In the genomic region with DNA sequence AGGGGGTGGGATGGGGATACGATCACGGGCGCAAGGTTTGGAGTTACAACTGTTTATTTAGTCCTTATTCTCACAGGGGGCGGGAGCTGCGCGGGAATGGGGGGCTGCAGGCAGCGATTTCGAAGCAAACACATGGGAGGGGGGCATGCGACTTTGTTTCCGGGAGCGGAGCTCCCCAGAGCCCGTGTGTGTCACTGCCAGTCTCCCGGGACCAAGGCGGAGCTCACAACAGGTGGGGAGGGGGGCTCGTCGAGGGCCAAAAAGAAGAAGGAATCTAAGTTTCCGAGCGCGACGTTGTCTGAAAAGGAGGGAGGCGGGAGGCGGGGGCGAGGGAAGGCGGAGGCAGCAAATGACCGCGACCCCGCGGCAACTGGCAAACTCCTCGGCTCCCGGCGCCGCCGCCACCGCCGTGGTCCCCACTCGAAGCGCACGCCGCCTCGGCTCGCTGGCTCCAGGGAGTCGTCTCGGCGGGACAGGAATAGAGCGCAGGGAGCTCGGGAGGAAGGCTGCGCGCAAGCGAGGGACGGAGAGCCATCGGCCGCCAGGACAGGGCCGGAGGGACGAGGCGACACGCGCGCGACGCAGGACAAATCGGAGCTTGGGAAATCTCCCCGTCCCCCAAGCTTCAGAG, we compare ENCODE assay signal across 8 cellular contexts. TPM values are rescaled to one million over a fixed set of nuclear protein-coding genes. Genes with fewer than 3 reads are reported as not detected.
DNase-seq lines count a peak whose midpoint lies in the region; ATAC-seq, FAIRE-seq and TF ChIP-seq lines count a peak whose summit lies in the region.

No MANE protein-coding gene starts in this region.

- no peaks in the 10 kb centered on the region for H3K36me3 Mint-ChIP-seq in activated CD8-positive, alpha-beta memory T cell treated with anti-CD3 and anti-CD28 coated beads, Interleukin-2, amount 10 ng/mL, durations not matched to agents 7 days and 5 days

- peak overlapping the region; percentile 76 to 91 (median 84) for H3K4me3 ChIP-seq in endothelial cell of umbilical vein (replicated peaks in 1 of 3; ENCODE audit: insufficient read depth in 1 of 3, low read depth in 1 of 3, low read length in 3 of 3)
- H3K4me3 ChIP-seq in mesendoderm (ENCODE audit: low read length): peak overlapping the region; percentile 75

- H3K9me3 Mint-ChIP-seq in activated CD8-positive, alpha-beta memory T cell treated with anti-CD3 and anti-CD28 coated beads, Interleukin-2, amount 10 ng/mL, durations not matched to agents 7 days and 5 days (ENCODE audit: low read depth): no peaks in the 10 kb centered on the region

- ATAC-seq in activated CD8-positive, alpha-beta memory T cell treated with anti-CD3 and anti-CD28 coated beads, Interleukin-2, amount 10 ng/mL, durations not matched to agents 7 days and 5 days: peak; percentile 25
- no peak for ATAC-seq in GM19467 (IDR thresholded peaks at IDR 0.05; ENCODE audit: unreplicated experiment)

- intact Hi-C loops in endothelial cell of umbilical vein (cut with micrococcal nuclease): loop anchor here (1.0 to 5.0 kb wide), 7 partner anchors 113 to 519 kb away; no protein-coding TSS in a partner anchor

- H3K4me3 Mint-ChIP-seq in activated CD8-positive, alpha-beta memory T cell treated with anti-CD3 and anti-CD28 coated beads, Interleukin-2, amount 10 ng/mL, durations not matched to agents 7 days and 5 days: peak overlapping the region; percentile 84

- no peaks in the 10 kb centered on the region for H3K9me1 ChIP-seq in endothelial cell of umbilical vein (replicated peaks; ENCODE audit: control insufficient read depth, extremely low read depth, insufficient read depth, low read length)

- peaks cover 23% of the 10 kb centered on the region for H3K27me3 Mint-ChIP-seq in activated CD8-positive, alpha-beta memory T cell treated with anti-CD3 and anti-CD28 coated beads, Interleukin-2, amount 10 ng/mL, durations not matched to agents 7 days and 5 days

- no peak overlapping the region for H2BK5ac ChIP-seq in mesendoderm (ENCODE audit: low read length)

- no TSS peak for BruUV-seq in endothelial cell of umbilical vein (replicated peaks; lab: Mats Ljungman, UMichigan)

- H3K79me2 ChIP-seq in endothelial cell of umbilical vein (ENCODE audit: control insufficient read depth, insufficient read depth, low read length) (peaks cover 14% of the 10 kb centered on the region), mesendoderm (ENCODE audit: control insufficient read depth, insufficient read depth, low read length) (no peaks in the 10 kb centered on the region)

- CTCF ChIA-PET in activated CD8-positive, alpha-beta memory T cell treated with anti-CD3 and anti-CD28 coated beads, Interleukin-2, amount 10 ng/mL, durations not matched to agents 7 days and 5 days (lab: Charles Lee): interaction anchor here (0.8 to 2.5 kb wide), 5 partner anchors 99 to 1031 kb away, joined by 3 to 6 read pairs (median 3); no protein-coding TSS in a partner anchor
- CTCF ChIA-PET in endothelial cell of umbilical vein (lab: Charles Lee): interaction anchor here (0.6 to 5.1 kb wide), 7 partner anchors 60 to 1031 kb away, joined by 3 to 25 read pairs (median 5); no protein-coding TSS in a partner anchor

- TF ChIP-seq CTCF in endothelial cell of umbilical vein (IDR thresholded peaks at IDR 0.05; ENCODE audit: extremely low read depth in 1 of 2, insufficient read depth in 1 of 2, low read depth in 1 of 2, low read length in 2 of 2): no peak

- DNase-seq in ELF-1 (ENCODE audit: low read depth, low spot score) (peak; percentile 71), NCI-H510A treated with DMSO at 0.1 percent for 48 hours (lab: John Stamatoyannopoulos, UW) (peak; percentile 16), endothelial cell of umbilical vein (ENCODE audit: low read depth, low spot score) (peak; percentile 56), mesendoderm (peak; percentile 84), 8988T (no peak)
- peak; percentile 48 for DNase-seq in activated CD8-positive, alpha-beta memory T cell treated with anti-CD3 and anti-CD28 coated beads, Interleukin-2, amount 10 ng/mL, durations not matched to agents 7 days and 5 days
- peak; percentile 19 for DNase-seq in stimulated activated CD8-positive, alpha-beta memory T cell treated with anti-CD3 and anti-CD28 coated beads, Interleukin-12 subunit alpha, Interleukin-12 subunit beta, amount 100 ng/mL, for 1 hour (ENCODE audit: low read depth)

- H3K4me2 ChIP-seq in endothelial cell of umbilical vein (ENCODE audit: insufficient read depth, low read length) (peak overlapping the region; percentile 95), mesendoderm (ENCODE audit: low read length) (peak overlapping the region; percentile 83)

- H4K20me1 ChIP-seq in endothelial cell of umbilical vein (replicated peaks; ENCODE audit: control insufficient read depth, extremely low read depth, insufficient read depth, low read length): no peaks in the 10 kb centered on the region

- H3K27me3 ChIP-seq in endothelial cell of umbilical vein (ENCODE audit: control insufficient read depth in 2 of 2, insufficient read depth in 2 of 2, low read length in 2 of 2): no peaks in the 10 kb centered on the region
- H3K27me3 ChIP-seq in mesendoderm (ENCODE audit: insufficient read depth, low read length, poor library complexity): peaks cover 3% of the 10 kb centered on the region

- no peaks in the 10 kb centered on the region for H3K36me3 ChIP-seq in endothelial cell of umbilical vein (ENCODE audit: control insufficient read depth in 2 of 2, extremely low read depth in 1 of 2, insufficient read depth in 2 of 2, low read length in 2 of 2)
- no peaks in the 10 kb centered on the region for H3K36me3 ChIP-seq in mesendoderm (ENCODE audit: control insufficient read depth, insufficient read depth, low read length)

- H3K79me1 ChIP-seq in mesendoderm (ENCODE audit: low read length): no peaks in the 10 kb centered on the region

- no peaks in the 10 kb centered on the region for H3K9me3 ChIP-seq in endothelial cell of umbilical vein (replicated peaks; ENCODE audit: control insufficient read depth, insufficient read depth, low read length)

- H3K27ac Mint-ChIP-seq in activated CD8-positive, alpha-beta memory T cell treated with anti-CD3 and anti-CD28 coated beads, Interleukin-2, amount 10 ng/mL, durations not matched to agents 7 days and 5 days: peak overlapping the region; percentile 69

- no peak for FAIRE-seq in endothelial cell of umbilical vein (lab: Jason Lieb, UNC)

- H4K5ac ChIP-seq in mesendoderm (ENCODE audit: low read length): no peak overlapping the region

- H2AFZ ChIP-seq in endothelial cell of umbilical vein (ENCODE audit: low read depth, low read length): peak overlapping the region; percentile 92

- peak overlapping the region; percentile 88 for H3K4ac ChIP-seq in mesendoderm (ENCODE audit: low read depth, low read length)

- H3K18ac ChIP-seq in mesendoderm (ENCODE audit: low read length): peak overlapping the region; percentile 88

- peak overlapping the region; percentile 78 for H3K27ac ChIP-seq in endothelial cell of umbilical vein (ENCODE audit: insufficient read depth, low read depth, low read length)
- H3K27ac ChIP-seq in mesendoderm (ENCODE audit: low read depth, low read length): peak overlapping the region; percentile 72

- POLR2A ChIA-PET in endothelial cell of umbilical vein (lab: Charles Lee): interaction anchor here (1.2 kb wide), 1 partner anchor 67 kb away, joined by 6 read pairs; no protein-coding TSS in a partner anchor

- H3K23ac ChIP-seq in mesendoderm (ENCODE audit: low read length): peak overlapping the region; percentile 66

- H3K4me1 Mint-ChIP-seq in activated CD8-positive, alpha-beta memory T cell treated with anti-CD3 and anti-CD28 coated beads, Interleukin-2, amount 10 ng/mL, durations not matched to agents 7 days and 5 days: peaks cover 25% of the 10 kb centered on the region

- H3K9ac ChIP-seq in endothelial cell of umbilical vein (replicated peaks; ENCODE audit: extremely low read depth, insufficient read depth, low read length) (peak overlapping the region; percentile 88), mesendoderm (ENCODE audit: low read length) (peak overlapping the region; percentile 87)

- no peak overlapping the region for H4K8ac ChIP-seq in mesendoderm (ENCODE audit: low read depth, low read length)

- H2BK15ac ChIP-seq in mesendoderm (replicated peaks; ENCODE audit: low read depth): no peak overlapping the region

- no peak overlapping the region for H2AK5ac ChIP-seq in mesendoderm (ENCODE audit: low read length)

- no peak for TF ChIP-seq POLR2A in endothelial cell of umbilical vein (IDR thresholded peaks at IDR 0.05; ENCODE audit: low read depth, low read length)

- H3K4me1 ChIP-seq in endothelial cell of umbilical vein (ENCODE audit: control insufficient read depth, extremely low read depth, insufficient read depth, low read length) (peaks cover 56% of the 10 kb centered on the region), mesendoderm (ENCODE audit: control insufficient read depth, low read depth, low read length) (peaks cover 3% of the 10 kb centered on the region)

- dilution Hi-C loops in endothelial cell of umbilical vein (cut with MboI; ENCODE audit: extremely low pct_ligation_motif_present, low sequenced_read_pairs): no loop called here

- H3K56ac ChIP-seq in mesendoderm (ENCODE audit: low read length): peak overlapping the region; percentile 95

- no CpG with 5 or more reads among the region's 62 CpGs for WGBS in mesendoderm (ENCODE audit: extremely low coverage, insufficient coverage, low lambda C conversion rate)

- no peak overlapping the region for H2BK120ac ChIP-seq in mesendoderm (ENCODE audit: low read depth, low read length)

TF ChIP-seq in endothelial cell of umbilical vein, 7 proteins besides CTCF, POLR2A, EP300 and RAD21 (continues in another document):
- no peak for TF ChIP-seq EZH2 (IDR thresholded peaks at IDR 0.05; ENCODE audit: borderline replicate concordance, low read depth, low read length, severe bottlenecking)
- TF ChIP-seq, protein P1, sequence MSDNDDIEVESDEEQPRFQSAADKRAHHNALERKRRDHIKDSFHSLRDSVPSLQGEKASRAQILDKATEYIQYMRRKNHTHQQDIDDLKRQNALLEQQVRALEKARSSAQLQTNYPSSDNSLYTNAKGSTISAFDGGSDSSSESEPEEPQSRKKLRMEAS (IDR thresholded peaks at IDR 0.05; ENCODE audit: insufficient read depth, insufficient read length): no peak
- TF ChIP-seq POLR2AphosphoS5 (IDR thresholded peaks at IDR 0.05; ENCODE audit: insufficient read depth, low read depth, low read length): no peak

RNA-seq across cellular contexts. Expression of a gene that starts 1.4 kb away (rescaled TPM):
- total RNA-seq in activated CD8-positive, alpha-beta memory T cell treated with anti-CD3 and anti-CD28 coated beads, Interleukin-2, amount 10 ng/mL, durations not matched to agents 7 days and 5 days: 10 to 100 TPM; 66.3 to 68.8 TPM
- total RNA-seq in endothelial cell of umbilical vein: 96.9 and 107 TPM in 2 replicates
- 40.9 and 41.0 TPM in 2 replicates for polyA plus RNA-seq in endothelial cell of umbilical vein
- polyA plus RNA-seq in endothelial cell of umbilical vein (2011; cell fraction: cytosol; rRNA removed): 33.9 and 34.0 TPM in 2 replicates
- polyA plus RNA-seq in endothelial cell of umbilical vein (2011; cell fraction: nucleus; rRNA removed): 101 and 110 TPM in 2 replicates
- polyA plus RNA-seq in endothelial cell of umbilical vein (2012): 35.9 and 41.9 TPM in 2 replicates
- 241 and 261 TPM in 2 replicates for polyA minus RNA-seq in endothelial cell of umbilical vein
- 13.8 TPM for polyA minus RNA-seq in endothelial cell of umbilical vein (2011; cell fraction: cytosol; rRNA and poly(A)+ RNA removed)
- 607 and 766 TPM in 2 replicates for polyA minus RNA-seq in endothelial cell of umbilical vein (2011; cell fraction: nucleus; rRNA and poly(A)+ RNA removed)
- polyA plus RNA-seq in mesendoderm (2013, experiment 1 of 2): 14.0 TPM
- 14.0 TPM for polyA plus RNA-seq in mesendoderm (2013, experiment 2 of 2)
